In the genomic region with DNA sequence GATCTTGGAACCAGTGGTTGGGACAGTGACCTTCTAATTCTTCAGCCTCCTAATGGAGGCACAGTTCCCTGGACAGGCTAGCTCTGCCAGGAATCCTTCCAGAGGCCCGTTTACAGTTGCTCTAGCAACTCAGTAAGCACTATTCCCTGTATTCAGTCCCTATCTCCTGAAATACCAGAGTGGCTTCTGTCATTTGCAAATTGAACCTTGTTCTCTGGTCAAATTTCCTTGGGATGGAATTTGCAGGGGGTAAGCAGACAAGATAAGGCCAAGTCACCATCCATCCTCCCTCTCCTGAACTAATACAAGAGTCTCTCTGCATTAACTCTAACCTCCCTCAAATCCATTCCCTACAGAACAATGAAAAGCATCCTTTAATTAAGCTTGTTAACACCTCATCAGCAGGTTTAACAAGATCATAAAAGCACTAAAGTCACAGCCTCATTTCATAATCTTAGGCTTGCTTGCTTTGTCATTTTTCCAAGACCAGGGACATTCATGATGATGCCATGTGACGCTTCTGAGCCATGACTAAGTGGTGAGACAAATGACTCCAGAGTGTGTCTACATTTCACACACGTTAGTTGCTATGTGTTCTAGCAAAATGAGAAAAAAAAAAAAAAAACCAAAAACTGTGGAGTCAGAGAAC, we compare ENCODE assay signal across 1 cellular context.
TF ChIP-seq lines count a peak whose summit lies in the region.

No MANE protein-coding gene starts in this region.

TF ChIP-seq in K562, 482 proteins besides CTCF, POLR2A, EP300 and RAD21 (continued from another document):
- TF ChIP-seq, protein P1, sequence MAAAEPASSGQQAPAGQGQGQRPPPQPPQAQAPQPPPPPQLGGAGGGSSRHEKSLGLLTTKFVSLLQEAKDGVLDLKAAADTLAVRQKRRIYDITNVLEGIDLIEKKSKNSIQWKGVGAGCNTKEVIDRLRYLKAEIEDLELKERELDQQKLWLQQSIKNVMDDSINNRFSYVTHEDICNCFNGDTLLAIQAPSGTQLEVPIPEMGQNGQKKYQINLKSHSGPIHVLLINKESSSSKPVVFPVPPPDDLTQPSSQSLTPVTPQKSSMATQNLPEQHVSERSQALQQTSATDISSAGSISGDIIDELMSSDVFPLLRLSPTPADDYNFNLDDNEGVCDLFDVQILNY (CRISPR knock-in tag; IDR thresholded peaks at IDR 0.05), result no peak
- no peak for TF ChIP-seq MXI1 (IDR thresholded peaks at IDR 0.05; ENCODE audit: low read depth, low read length)
- TF ChIP-seq, protein P2, sequence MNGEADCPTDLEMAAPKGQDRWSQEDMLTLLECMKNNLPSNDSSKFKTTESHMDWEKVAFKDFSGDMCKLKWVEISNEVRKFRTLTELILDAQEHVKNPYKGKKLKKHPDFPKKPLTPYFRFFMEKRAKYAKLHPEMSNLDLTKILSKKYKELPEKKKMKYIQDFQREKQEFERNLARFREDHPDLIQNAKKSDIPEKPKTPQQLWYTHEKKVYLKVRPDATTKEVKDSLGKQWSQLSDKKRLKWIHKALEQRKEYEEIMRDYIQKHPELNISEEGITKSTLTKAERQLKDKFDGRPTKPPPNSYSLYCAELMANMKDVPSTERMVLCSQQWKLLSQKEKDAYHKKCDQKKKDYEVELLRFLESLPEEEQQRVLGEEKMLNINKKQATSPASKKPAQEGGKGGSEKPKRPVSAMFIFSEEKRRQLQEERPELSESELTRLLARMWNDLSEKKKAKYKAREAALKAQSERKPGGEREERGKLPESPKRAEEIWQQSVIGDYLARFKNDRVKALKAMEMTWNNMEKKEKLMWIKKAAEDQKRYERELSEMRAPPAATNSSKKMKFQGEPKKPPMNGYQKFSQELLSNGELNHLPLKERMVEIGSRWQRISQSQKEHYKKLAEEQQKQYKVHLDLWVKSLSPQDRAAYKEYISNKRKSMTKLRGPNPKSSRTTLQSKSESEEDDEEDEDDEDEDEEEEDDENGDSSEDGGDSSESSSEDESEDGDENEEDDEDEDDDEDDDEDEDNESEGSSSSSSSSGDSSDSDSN (IDR thresholded peaks at IDR 0.05; ENCODE audit: borderline replicate concordance in 1 of 2, low read depth in 2 of 2, low read length in 2 of 2), result no peak
- TF ChIP-seq TEAD2 (tag; IDR thresholded peaks at IDR 0.05), result no peak
- TF ChIP-seq SPI1 (IDR thresholded peaks at IDR 0.05; ENCODE audit: borderline replicate concordance, low read depth, low read length), result no peak
- no peak for TF ChIP-seq BCL6 (CRISPR knock-in tag; IDR thresholded peaks at IDR 0.05)
- no peak for TF ChIP-seq PRMT5 (CRISPR knock-in tag; IDR thresholded peaks at IDR 0.05)
- TF ChIP-seq SMARCA4 (IDR thresholded peaks at IDR 0.05), result peak; percentile 32; the same call in 1 of the 2 replicates
- TF ChIP-seq CEBPB (tag; IDR thresholded peaks at IDR 0.05), result 0 out of 2 replicates have a peak, but pooled peaks have one; percentile 12
- TF ChIP-seq, protein P3, sequence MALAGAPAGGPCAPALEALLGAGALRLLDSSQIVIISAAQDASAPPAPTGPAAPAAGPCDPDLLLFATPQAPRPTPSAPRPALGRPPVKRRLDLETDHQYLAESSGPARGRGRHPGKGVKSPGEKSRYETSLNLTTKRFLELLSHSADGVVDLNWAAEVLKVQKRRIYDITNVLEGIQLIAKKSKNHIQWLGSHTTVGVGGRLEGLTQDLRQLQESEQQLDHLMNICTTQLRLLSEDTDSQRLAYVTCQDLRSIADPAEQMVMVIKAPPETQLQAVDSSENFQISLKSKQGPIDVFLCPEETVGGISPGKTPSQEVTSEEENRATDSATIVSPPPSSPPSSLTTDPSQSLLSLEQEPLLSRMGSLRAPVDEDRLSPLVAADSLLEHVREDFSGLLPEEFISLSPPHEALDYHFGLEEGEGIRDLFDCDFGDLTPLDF (CRISPR knock-in tag; IDR thresholded peaks at IDR 0.05), result no peak
- TF ChIP-seq TRIM24 (IDR thresholded peaks at IDR 0.05), result no peak
- 0 out of 2 replicates have a peak, but pooled peaks have one; percentile 46 for TF ChIP-seq CREB1 (IDR thresholded peaks at IDR 0.05)
- TF ChIP-seq CREB1 (CRISPR knock-in tag; IDR thresholded peaks at IDR 0.05), result no peak
- TF ChIP-seq, protein P4, sequence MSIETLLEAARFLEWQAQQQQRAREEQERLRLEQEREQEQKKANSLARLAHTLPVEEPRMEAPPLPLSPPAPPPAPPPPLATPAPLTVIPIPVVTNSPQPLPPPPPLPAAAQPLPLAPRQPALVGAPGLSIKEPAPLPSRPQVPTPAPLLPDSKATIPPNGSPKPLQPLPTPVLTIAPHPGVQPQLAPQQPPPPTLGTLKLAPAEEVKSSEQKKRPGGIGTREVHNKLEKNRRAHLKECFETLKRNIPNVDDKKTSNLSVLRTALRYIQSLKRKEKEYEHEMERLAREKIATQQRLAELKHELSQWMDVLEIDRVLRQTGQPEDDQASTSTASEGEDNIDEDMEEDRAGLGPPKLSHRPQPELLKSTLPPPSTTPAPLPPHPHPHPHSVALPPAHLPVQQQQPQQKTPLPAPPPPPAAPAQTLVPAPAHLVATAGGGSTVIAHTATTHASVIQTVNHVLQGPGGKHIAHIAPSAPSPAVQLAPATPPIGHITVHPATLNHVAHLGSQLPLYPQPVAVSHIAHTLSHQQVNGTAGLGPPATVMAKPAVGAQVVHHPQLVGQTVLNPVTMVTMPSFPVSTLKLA (conservative IDR thresholded peaks at IDR 0.05), result 0 out of 4 replicates have a peak, but pooled peaks of 1 of the 2 experiments have one; percentile 12
- no peak for TF ChIP-seq ZNF79 (CRISPR knock-in tag; IDR thresholded peaks at IDR 0.05; ENCODE audit: low read depth)
- TF ChIP-seq KDM2B (CRISPR knock-in tag; IDR thresholded peaks at IDR 0.05), result no peak
- TF ChIP-seq BRD9 (IDR thresholded peaks at IDR 0.05; ENCODE audit: low read depth, partially characterized antibody), result no peak
- peak; percentile 39; the same call in 1 of the 2 replicates for TF ChIP-seq JUN (IDR thresholded peaks at IDR 0.05; ENCODE audit: borderline replicate concordance, low read depth, low read length)
- no peak for TF ChIP-seq JUN (CRISPR knock-in tag; IDR thresholded peaks at IDR 0.05; ENCODE audit: borderline replicate concordance)
- TF ChIP-seq ZFPM2 (CRISPR knock-in tag; IDR thresholded peaks at IDR 0.05), result no peak
- TF ChIP-seq, protein P5, sequence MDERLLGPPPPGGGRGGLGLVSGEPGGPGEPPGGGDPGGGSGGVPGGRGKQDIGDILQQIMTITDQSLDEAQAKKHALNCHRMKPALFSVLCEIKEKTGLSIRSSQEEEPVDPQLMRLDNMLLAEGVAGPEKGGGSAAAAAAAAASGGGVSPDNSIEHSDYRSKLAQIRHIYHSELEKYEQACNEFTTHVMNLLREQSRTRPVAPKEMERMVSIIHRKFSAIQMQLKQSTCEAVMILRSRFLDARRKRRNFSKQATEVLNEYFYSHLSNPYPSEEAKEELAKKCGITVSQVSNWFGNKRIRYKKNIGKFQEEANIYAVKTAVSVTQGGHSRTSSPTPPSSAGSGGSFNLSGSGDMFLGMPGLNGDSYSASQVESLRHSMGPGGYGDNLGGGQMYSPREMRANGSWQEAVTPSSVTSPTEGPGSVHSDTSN (CRISPR knock-in tag; IDR thresholded peaks at IDR 0.05; ENCODE audit: low read depth), result no peak
- TF ChIP-seq, protein P5 (tag; conservative IDR thresholded peaks at IDR 0.05; ENCODE audit: low read depth), result peak; percentile 32; the same call in 1 of the 2 replicates
- TF ChIP-seq, protein P6, sequence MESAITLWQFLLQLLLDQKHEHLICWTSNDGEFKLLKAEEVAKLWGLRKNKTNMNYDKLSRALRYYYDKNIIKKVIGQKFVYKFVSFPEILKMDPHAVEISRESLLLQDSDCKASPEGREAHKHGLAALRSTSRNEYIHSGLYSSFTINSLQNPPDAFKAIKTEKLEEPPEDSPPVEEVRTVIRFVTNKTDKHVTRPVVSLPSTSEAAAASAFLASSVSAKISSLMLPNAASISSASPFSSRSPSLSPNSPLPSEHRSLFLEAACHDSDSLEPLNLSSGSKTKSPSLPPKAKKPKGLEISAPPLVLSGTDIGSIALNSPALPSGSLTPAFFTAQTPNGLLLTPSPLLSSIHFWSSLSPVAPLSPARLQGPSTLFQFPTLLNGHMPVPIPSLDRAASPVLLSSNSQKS (CRISPR knock-in tag; IDR thresholded peaks at IDR 0.05), result no peak
- no peak for TF ChIP-seq HDAC3 (IDR thresholded peaks at IDR 0.05; ENCODE audit: borderline replicate concordance, partially characterized antibody)
- TF ChIP-seq POLR2G (IDR thresholded peaks at IDR 0.05; ENCODE audit: low read depth, low read length), result no peak
- no peak for TF ChIP-seq ZSCAN29 (IDR thresholded peaks at IDR 0.05)
- no peak for TF ChIP-seq RBBP5 (IDR thresholded peaks at IDR 0.05; ENCODE audit: borderline replicate concordance, insufficient read depth, low read length, poor library complexity, severe bottlenecking)
- no peak for TF ChIP-seq IRF2 (CRISPR knock-in tag; IDR thresholded peaks at IDR 0.05)
- TF ChIP-seq ZBTB8A (IDR thresholded peaks at IDR 0.05; ENCODE audit: partially characterized antibody), result no peak
- peak; percentile 7; the same call in 1 of the 2 replicates for TF ChIP-seq MEF2A (IDR thresholded peaks at IDR 0.05; ENCODE audit: control insufficient read depth, low read depth, low read length)
